In the genomic region with DNA sequence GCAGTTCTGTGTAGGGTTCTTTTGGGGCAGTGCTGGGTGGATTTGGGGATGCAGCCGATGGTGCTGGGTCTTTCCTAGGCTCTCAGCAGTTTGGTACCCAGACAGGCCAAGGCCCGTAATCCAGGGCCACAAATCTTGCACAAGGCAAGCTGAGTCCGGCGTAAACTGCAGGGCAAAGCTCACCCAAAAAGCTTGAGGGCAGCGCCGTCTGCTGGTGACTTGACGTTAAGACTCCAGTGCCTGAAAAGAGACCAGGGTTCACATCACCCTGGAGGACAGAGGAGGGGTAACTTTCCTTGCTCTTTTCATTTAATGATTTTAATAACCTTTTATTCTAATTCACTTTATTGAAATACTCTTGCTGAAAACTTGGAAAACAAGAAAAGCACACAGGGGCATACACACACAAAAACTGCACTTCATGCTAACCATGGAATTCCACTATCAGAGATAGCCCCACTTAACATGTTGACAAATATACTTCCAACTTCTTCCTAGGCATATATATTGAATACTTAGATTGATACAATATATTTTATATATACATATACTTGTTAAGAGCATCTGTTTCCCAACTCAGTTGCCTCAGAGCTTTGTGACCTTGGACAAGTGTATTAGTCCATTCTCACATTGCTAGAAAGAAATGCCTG, we compare ENCODE assay signal across 8 cellular contexts. TPM values are rescaled to one million over a fixed set of nuclear protein-coding genes. Genes with fewer than 3 reads are reported as not detected.
DNase-seq lines count a peak whose midpoint lies in the region; ATAC-seq and TF ChIP-seq lines count a peak whose summit lies in the region.

No MANE protein-coding gene starts in this region.

- H3K4me3 ChIP-seq in OCI-LY1 (ENCODE audit: low read depth, low read length, poor library complexity, severe bottlenecking), result no peak overlapping the region

- ATAC-seq in GM19463 (IDR thresholded peaks at IDR 0.05; ENCODE audit: unreplicated experiment), result no peak

- H4K20me1 ChIP-seq in OCI-LY1 (ENCODE audit: insufficient read depth, low read length), result no peaks in the 10 kb centered on the region

- H3K9me2 ChIP-seq in OCI-LY1 (ENCODE audit: low read depth, low read length), result no peaks in the 10 kb centered on the region

- H3K27me3 ChIP-seq in OCI-LY1 (ENCODE audit: insufficient read depth, low read length), result peaks cover 4% of the 10 kb centered on the region; the same call in 1 of the 2 replicates

- no peak overlapping the region for H3K27ac ChIP-seq in OCI-LY1 (ENCODE audit: low read depth, low read length, poor library complexity, severe bottlenecking)
- H3K27ac ChIP-seq in epithelial cell of prostate, result no peak overlapping the region

- H3F3A ChIP-seq in OCI-LY1 (ENCODE audit: insufficient read depth, low read length), result no peaks in the 10 kb centered on the region

- no peak overlapping the region for H3K4me2 ChIP-seq in OCI-LY1 (ENCODE audit: low read length)

- TF ChIP-seq CTCF in OCI-LY1 (IDR thresholded peaks at IDR 0.05; ENCODE audit: low read length), result peak; percentile 96

- no peaks in the 10 kb centered on the region for H3K79me2 ChIP-seq in OCI-LY1 (ENCODE audit: insufficient read depth, low read length)

- DNase-seq in GF-D8 (lab: John Stamatoyannopoulos, UW) (peak; percentile 5), HuH-7.5 (ENCODE audit: low spot score) (peak; percentile 94), epithelial cell of prostate (ENCODE audit: low read depth, low spot score) (peak; percentile 12), mucosa of gallbladder (ENCODE audit: low spot score) (peak; percentile 78)
- DNase-seq in activated CD8-positive, alpha-beta memory T cell treated with anti-CD3 and anti-CD28 coated beads, Interleukin-2, amount 50 U/mL, for 4 hours, result peak; percentile 67
- DNase-seq in stimulated activated CD8-positive, alpha-beta memory T cell treated with anti-CD3 and anti-CD28 coated beads, Interleukin-4, amount 100 ng/mL, for 48 hours, result peak; percentile 85

- H2AFZ ChIP-seq in OCI-LY1 (ENCODE audit: low read length), result no peak overlapping the region

- no peaks in the 10 kb centered on the region for H3K36me3 ChIP-seq in OCI-LY1 (ENCODE audit: insufficient read depth, low read length)

- no peak overlapping the region for H3K9ac ChIP-seq in OCI-LY1 (ENCODE audit: low read length)

- no peaks in the 10 kb centered on the region for H3K9me3 ChIP-seq in OCI-LY1 (ENCODE audit: low read length)

- H3K4me1 ChIP-seq in OCI-LY1 (ENCODE audit: insufficient read depth, low read length, severe bottlenecking), result no peaks in the 10 kb centered on the region

RNA-seq across cellular contexts. Expression of a gene that starts 38.9 kb away (rescaled TPM):
- not detected for total RNA-seq in mucosa of gallbladder

RNA-seq across cellular contexts. Expression of a gene that starts 59.5 kb away (rescaled TPM):
- 32.7 TPM for total RNA-seq in mucosa of gallbladder

Comparison
In these comparisons a context has a peak if more than half of its experiments do, and no peak if none do; other contexts are left out.
1. DNase-seq: peak in every context shown above with its lines; median percentile 94 in HuH-7.5; 85 in stimulated activated CD8-positive, alpha-beta memory T cell treated with anti-CD3 and anti-CD28 coated beads, Interleukin-4, amount 100 ng/mL, for 48 hours; 78 in mucosa of gallbladder; 67 in activated CD8-positive, alpha-beta memory T cell treated with anti-CD3 and anti-CD28 coated beads, Interleukin-2, amount 50 U/mL, for 4 hours; 12 in epithelial cell of prostate; 5 in GF-D8.